14 cellular contexts compared by ENCODE assay signal in genomic region chr10:24184455-24184854, GRCh38. TPM values are rescaled to one million over a fixed set of nuclear protein-coding genes. Genes with fewer than 3 reads are reported as not detected.
A peak's percentile ranks its signal among the peaks of the same experiment; 100 is the strongest.
DNase-seq lines count a peak whose midpoint lies in the region; ATAC-seq and TF ChIP-seq lines count a peak whose summit lies in the region.
"Had no signal": no experiment of that assay in that cellular context is flagged by ENCODE, and none has a peak within 500 bp of the region (broad histone marks: within the 10 kb centered on the region; RNA-seq: fewer than 3 reads in every experiment).

No MANE protein-coding gene starts in this region.

- no peak overlapping the region for H3K27ac Mint-ChIP-seq in activated T-helper 17 cell treated with anti-CD3 and anti-CD28 coated beads, Interleukin-2, amount 50 U/mL, for 72 hours
- no peak overlapping the region for H3K27ac Mint-ChIP-seq in naive thymus-derived CD4-positive, alpha-beta T cell
- H3K27ac Mint-ChIP-seq: CD14-positive monocyte; CD4-positive, alpha-beta memory T cell; H9 had no signal

- CTCF ChIA-PET in SK-N-SH (lab: Yijun Ruan, JAX) = interaction anchor here (0.9 to 1.2 kb wide), 2 partner anchors 12 to 13 kb away, joined by 3 to 6 read pairs; no protein-coding TSS in a partner anchor
- CTCF ChIA-PET in naive thymus-derived CD4-positive, alpha-beta T cell (lab: Charles Lee) = interaction anchor here (0.6 kb wide), 1 partner anchor 24 kb away, joined by 3 read pairs; no protein-coding TSS in a partner anchor

- no peak for TF ChIP-seq RAD21 in SK-N-SH (IDR thresholded peaks at IDR 0.05; ENCODE audit: low read length)

- TF ChIP-seq CTCF in SK-N-SH (IDR thresholded peaks at IDR 0.05) = no peak

- H3K4me2 ChIP-seq in SK-N-SH (no peak overlapping the region), mesenchymal stem cell (ENCODE audit: low read length, poor library complexity, severe bottlenecking) (no peak overlapping the region)
- H3K4me2 ChIP-seq: BLaER1 had no signal

- H3K27ac ChIP-seq in SK-N-SH (ENCODE audit: low read depth in 2 of 2, low read length in 1 of 2) (no peak overlapping the region), SJCRH30 (peak overlapping the region; percentile 58), mesenchymal stem cell (ENCODE audit: low read length, poor library complexity, severe bottlenecking) (no peak overlapping the region)
- H3K27ac ChIP-seq in naive thymus-derived CD4-positive, alpha-beta T cell (ENCODE audit: low read depth, low read length) = no peak overlapping the region
- H3K27ac ChIP-seq: BLaER1 had no signal

- ATAC-seq in SK-N-SH treated with all-trans-retinoic acid at 6 μM for 48 hours = no peak
- no peak for ATAC-seq in activated T-helper 17 cell treated with anti-CD3 and anti-CD28 coated beads, Interleukin-2, amount 50 U/mL, for 72 hours (replicated peaks)
- no peak for ATAC-seq in naive thymus-derived CD4-positive, alpha-beta T cell
- ATAC-seq: K562 had no signal

- H4K8ac ChIP-seq in mesenchymal stem cell (ENCODE audit: low read length) = peak overlapping the region; percentile 41

- H3K4me3 ChIP-seq in SK-N-SH (ENCODE audit: low read depth in 2 of 2, low read length in 1 of 2) = no peak overlapping the region
- H3K4me3 ChIP-seq in SJCRH30 = no peak overlapping the region
- H3K4me3 ChIP-seq in mesenchymal stem cell (ENCODE audit: insufficient read depth in 1 of 2, low read depth in 1 of 2, low read length in 2 of 2) = no peak overlapping the region
- no peak overlapping the region for H3K4me3 ChIP-seq in naive thymus-derived CD4-positive, alpha-beta T cell (ENCODE audit: low read length)
- H3K4me3 ChIP-seq: BLaER1, K562 had no signal

- H3F3A ChIP-seq in SK-N-SH (replicated peaks; ENCODE audit: insufficient read depth) = no peaks in the 10 kb centered on the region

- peaks cover 28% of the 10 kb centered on the region for H3K27me3 Mint-ChIP-seq in activated T-helper 17 cell treated with anti-CD3 and anti-CD28 coated beads, Interleukin-2, amount 50 U/mL, for 72 hours
- H3K27me3 Mint-ChIP-seq in naive thymus-derived CD4-positive, alpha-beta T cell = peaks cover 2 to 27% (median 16%) of the 10 kb centered on the region in 5 donors

- H3K9me3 ChIP-seq in SK-N-SH (no peaks in the 10 kb centered on the region), SJCRH30 (replicated peaks) (0 out of 2 replicates have a peak, but pooled peaks cover 3% of the 10 kb centered on the region), mesenchymal stem cell (ENCODE audit: control insufficient read depth, low read length) (no peaks in the 10 kb centered on the region)
- H3K9me3 ChIP-seq in naive thymus-derived CD4-positive, alpha-beta T cell (ENCODE audit: control insufficient read depth in 2 of 3, low read length in 3 of 3) = peaks cover 0 to 3% (median 0%) of the 10 kb centered on the region in 3 experiments

- WGBS in SK-N-SH (ENCODE audit: low lambda C conversion rate) = 82% methylated on average over 1 of the region's 1 CpG
- WGBS in mesenchymal stem cell = 91% methylated on average over 1 of the region's 1 CpG

- no peak overlapping the region for H2AK5ac ChIP-seq in mesenchymal stem cell (ENCODE audit: low read length, severe bottlenecking)

- no peak overlapping the region for H2BK120ac ChIP-seq in mesenchymal stem cell (ENCODE audit: low read depth, low read length)

- H3K4me1 ChIP-seq in SK-N-SH (ENCODE audit: control insufficient read depth in 1 of 2, insufficient read depth in 2 of 2, low read depth in 1 of 2, low read length in 1 of 2) (peaks cover 0 to 3% of the 10 kb centered on the region in 2 experiments; a peak in 1 of 4 replicates), SJCRH30 (peaks cover 27% of the 10 kb centered on the region), mesenchymal stem cell (ENCODE audit: control insufficient read depth, insufficient read depth, low read depth, low read length) (no peaks in the 10 kb centered on the region)
- no peaks in the 10 kb centered on the region for H3K4me1 ChIP-seq in naive thymus-derived CD4-positive, alpha-beta T cell (ENCODE audit: control insufficient read depth in 2 of 2, insufficient read depth in 2 of 2, low read length in 2 of 2)
- H3K4me1 ChIP-seq: BLaER1 had no signal

- no peak overlapping the region for H2BK12ac ChIP-seq in mesenchymal stem cell (ENCODE audit: low read length in 2 of 2)

- no peak overlapping the region for H2BK5ac ChIP-seq in mesenchymal stem cell (ENCODE audit: low read depth, low read length, poor library complexity, severe bottlenecking)

- H3K4ac ChIP-seq in mesenchymal stem cell (ENCODE audit: low read depth in 1 of 2, low read length in 2 of 2) = no peak overlapping the region

- H2BK15ac ChIP-seq in mesenchymal stem cell (ENCODE audit: low read depth, poor library complexity, severe bottlenecking) = no peak overlapping the region

- H3K4me3 Mint-ChIP-seq in activated T-helper 17 cell treated with anti-CD3 and anti-CD28 coated beads, Interleukin-2, amount 50 U/mL, for 72 hours = no peak overlapping the region
- no peak overlapping the region for H3K4me3 Mint-ChIP-seq in naive thymus-derived CD4-positive, alpha-beta T cell
- H3K4me3 Mint-ChIP-seq: CD14-positive monocyte; CD4-positive, alpha-beta memory T cell; H9 had no signal

- no peak overlapping the region for H3K18ac ChIP-seq in mesenchymal stem cell (ENCODE audit: low read depth in 1 of 2, low read length in 2 of 2)

- H4K91ac ChIP-seq in mesenchymal stem cell (ENCODE audit: low read length) = no peak overlapping the region

- H4K20me1 ChIP-seq in SK-N-SH (ENCODE audit: insufficient read depth) = no peaks in the 10 kb centered on the region
- H4K20me1 ChIP-seq: BLaER1 had no signal

- DNase-seq in SK-N-SH = no peak
- peak; percentile 69 to 81 for DNase-seq in SJCRH30
- DNase-seq in mesenchymal stem cell = no peak
- DNase-seq in iPS-NIHi7 (ENCODE audit: extremely low spot score) = no peak
- DNase-seq in naive thymus-derived CD4-positive, alpha-beta T cell = no peak
- DNase-seq: 8988T; CD4-positive, alpha-beta memory T cell; GOT3; H9 had no signal

- H3K79me2 ChIP-seq in SK-N-SH (ENCODE audit: insufficient read depth) = no peaks in the 10 kb centered on the region

- H3K79me1 ChIP-seq in mesenchymal stem cell (replicated peaks; ENCODE audit: low read length, poor library complexity, severe bottlenecking) = no peaks in the 10 kb centered on the region

- H2AFZ ChIP-seq in SK-N-SH (ENCODE audit: low read depth) (no peak overlapping the region), mesenchymal stem cell (ENCODE audit: low read depth, low read length) (no peak overlapping the region)

- H3K36me3 ChIP-seq in SK-N-SH (replicated peaks in 1 of 2; ENCODE audit: control insufficient read depth in 1 of 2, insufficient read depth in 2 of 2, low read length in 1 of 2) (no peaks in the 10 kb centered on the region), SJCRH30 (no peaks in the 10 kb centered on the region), mesenchymal stem cell (ENCODE audit: control insufficient read depth in 1 of 2, insufficient read depth in 2 of 2, low read depth in 1 of 2, low read length in 2 of 2) (no peaks in the 10 kb centered on the region)
- no peaks in the 10 kb centered on the region for H3K36me3 ChIP-seq in naive thymus-derived CD4-positive, alpha-beta T cell (ENCODE audit: control insufficient read depth in 2 of 3, insufficient read depth in 3 of 3, low read length in 3 of 3)
- H3K36me3 ChIP-seq: BLaER1 had no signal

- H3K14ac ChIP-seq in mesenchymal stem cell (ENCODE audit: low read length in 2 of 2) = no peak overlapping the region

- no peaks in the 10 kb centered on the region for H3K9me2 ChIP-seq in SK-N-SH

- H3K9ac ChIP-seq in SK-N-SH (no peak overlapping the region), mesenchymal stem cell (ENCODE audit: low read length) (no peak overlapping the region)
- H3K9ac ChIP-seq: BLaER1 had no signal

- no peak for TF ChIP-seq EP300 in SK-N-SH (IDR thresholded peaks at IDR 0.05; ENCODE audit: borderline replicate concordance in 1 of 2, low read depth in 1 of 2, low read length in 1 of 2)

- H3K4me1 Mint-ChIP-seq in activated T-helper 17 cell treated with anti-CD3 and anti-CD28 coated beads, Interleukin-2, amount 50 U/mL, for 72 hours = no peaks in the 10 kb centered on the region
- no peaks in the 10 kb centered on the region for H3K4me1 Mint-ChIP-seq in naive thymus-derived CD4-positive, alpha-beta T cell
- H3K4me1 Mint-ChIP-seq: CD14-positive monocyte, H9 had no signal

- POLR2A ChIA-PET in SK-N-SH (lab: Yijun Ruan, JAX) = no interaction called here
- POLR2A ChIA-PET in naive thymus-derived CD4-positive, alpha-beta T cell (lab: Charles Lee) = no interaction called here

- intact Hi-C loops in naive thymus-derived CD4-positive, alpha-beta T cell (cut with micrococcal nuclease) = no loop called here

- H3K23ac ChIP-seq in mesenchymal stem cell (ENCODE audit: low read length in 2 of 2) = no peak overlapping the region

- H3K9me3 Mint-ChIP-seq in activated T-helper 17 cell treated with anti-CD3 and anti-CD28 coated beads, Interleukin-2, amount 50 U/mL, for 72 hours = peaks cover 9% of the 10 kb centered on the region
- peaks cover 0 to 19% (median 10%) of the 10 kb centered on the region in 11 donors for H3K9me3 Mint-ChIP-seq in naive thymus-derived CD4-positive, alpha-beta T cell

- H3K36me3 Mint-ChIP-seq in activated T-helper 17 cell treated with anti-CD3 and anti-CD28 coated beads, Interleukin-2, amount 50 U/mL, for 72 hours (ENCODE audit: low read depth) = no peaks in the 10 kb centered on the region
- H3K36me3 Mint-ChIP-seq in naive thymus-derived CD4-positive, alpha-beta T cell = peaks cover 0 to 10% (median 0%) of the 10 kb centered on the region in 5 donors
- H3K36me3 Mint-ChIP-seq: CD14-positive monocyte; CD4-positive, alpha-beta memory T cell had no signal

- no peaks in the 10 kb centered on the region for H3K27me3 ChIP-seq in SK-N-SH (ENCODE audit: insufficient read depth)
- no peaks in the 10 kb centered on the region for H3K27me3 ChIP-seq in SJCRH30
- H3K27me3 ChIP-seq in mesenchymal stem cell (ENCODE audit: control insufficient read depth in 1 of 2, insufficient read depth in 1 of 2, low read length in 2 of 2) = no peaks in the 10 kb centered on the region
- no peaks in the 10 kb centered on the region for H3K27me3 ChIP-seq in naive thymus-derived CD4-positive, alpha-beta T cell (ENCODE audit: control insufficient read depth in 2 of 2, insufficient read depth in 2 of 2, low read length in 2 of 2)
- H3K27me3 ChIP-seq: BLaER1 had no signal

TF ChIP-seq in SK-N-SH treated with all-trans-retinoic acid at 6 μM for 48 hours, 23 proteins besides CTCF, POLR2A, EP300 and RAD21 (continues in another document):
- TF ChIP-seq ZC3H10 (CRISPR knock-in tag; IDR thresholded peaks at IDR 0.05) (no peak), TOX (CRISPR knock-in tag; IDR thresholded peaks at IDR 0.05; ENCODE audit: borderline replicate concordance) (no peak), GLIS3 (CRISPR knock-in tag; IDR thresholded peaks at IDR 0.05) (no peak)

RNA-seq across cellular contexts. Expression of gene KIAA1217, which starts 24.5 kb away (rescaled TPM):
- polyA plus RNA-seq in SK-N-SH (2012; rRNA removed) = 4.2 and 7.2 TPM in 2 replicates
- 4.4 and 5.3 TPM in 2 replicates for polyA plus RNA-seq in SK-N-SH (2012; cell fraction: cytosol; rRNA removed)
- polyA plus RNA-seq in SK-N-SH (2012; cell fraction: nucleus; rRNA removed) = 15.2 and 19.9 TPM in 2 replicates
- 29.7 and 30.6 TPM in 2 replicates for total RNA-seq in SJCRH30 (2014; rRNA removed; shearing (Covaris generic))
- 2.4 TPM for polyA plus RNA-seq in mesenchymal stem cell (2013, experiment 1 of 2)
- 2.3 TPM for polyA plus RNA-seq in mesenchymal stem cell (2013, experiment 2 of 2)
- 1 to 10 TPM; 2.1 to 2.6 TPM for total RNA-seq in activated T-helper 17 cell treated with anti-CD3 and anti-CD28 coated beads, Interleukin-2, amount 50 U/mL, for 72 hours
- total RNA-seq in naive thymus-derived CD4-positive, alpha-beta T cell = 1 to 10 TPM in 1 of 5 experiments, under 1 TPM in 1, not detected in 3; 0.15 to 2.1 TPM
- polyA plus RNA-seq in naive thymus-derived CD4-positive, alpha-beta T cell = under 1 TPM in 1 of 2 donors, not detected in 1; 0.03 TPM
- polyA plus RNA-seq: CD14-positive monocyte, K562 had no signal

Comparison
In these comparisons a context has a peak if more than half of its experiments do, and no peak if none do; other contexts are left out.
1. DNase-seq: peak in SJCRH30 (2 of 2); none in SK-N-SH (single experiment), mesenchymal stem cell (single experiment), iPS-NIHi7 (single experiment) and naive thymus-derived CD4-positive, alpha-beta T cell (0 of 9).